Comparison of ENCODE assay signal across 11 cellular contexts in genomic region chr12:95224202-95225170, GRCh38. TPM values are rescaled to one million over a fixed set of nuclear protein-coding genes. Genes with fewer than 3 reads are reported as not detected.
DNase-seq lines count a peak whose midpoint lies in the region; ATAC-seq and TF ChIP-seq lines count a peak whose summit lies in the region.
"Had no signal": no experiment of that assay in that cellular context is flagged by ENCODE, and none has a peak within 500 bp of the region (broad histone marks: within the 10 kb centered on the region; RNA-seq: fewer than 3 reads in every experiment).

No MANE protein-coding gene starts in this region.

- H3K4me3 ChIP-seq in AG10803 (ENCODE audit: low read length): no peak overlapping the region
- H3K4me3 ChIP-seq in GM23338: no peak overlapping the region
- no peak overlapping the region for H3K4me3 ChIP-seq in foreskin fibroblast (ENCODE audit: low read depth in 1 of 2, low read length in 2 of 2)
- no peak overlapping the region for H3K4me3 ChIP-seq in esophagus muscularis mucosa
- H3K4me3 ChIP-seq: hepatocyte, skin epidermis had no signal

- H3K4me1 Mint-ChIP-seq in GM23338: peaks cover 36% of the 10 kb centered on the region
- peaks cover 25% of the 10 kb centered on the region for H3K4me1 Mint-ChIP-seq in activated T-helper 2 cell treated with anti-CD3 and anti-CD28 coated beads, Interferon-gamma antibody, Interleukin-2, Interleukin-4, amounts not matched to agents 10 μg/mL and 5 μg/mL and 100 μg/mL, durations not matched to agents 14 hours and 24 hours and 36 hours (ENCODE audit: low read depth)

- peaks cover 26% of the 10 kb centered on the region for H3K36me3 Mint-ChIP-seq in GM23338 (ENCODE audit: low read depth)
- peaks cover 33% of the 10 kb centered on the region for H3K36me3 Mint-ChIP-seq in activated T-helper 2 cell treated with anti-CD3 and anti-CD28 coated beads, Interferon-gamma antibody, Interleukin-2, Interleukin-4, amounts not matched to agents 10 μg/mL and 5 μg/mL and 100 μg/mL, durations not matched to agents 14 hours and 24 hours and 36 hours (ENCODE audit: low read depth)

- H3K79me2 ChIP-seq in GM23338 (replicated peaks; ENCODE audit: insufficient read depth): peaks cover 100% of the 10 kb centered on the region

- no peak for TF ChIP-seq EP300 in esophagus muscularis mucosa (IDR thresholded peaks at IDR 0.05)

- 87% methylated on average over 8 of the region's 8 CpGs for WGBS in esophagus muscularis mucosa

- peaks cover 10% of the 10 kb centered on the region for H3K27me3 Mint-ChIP-seq in GM23338 (ENCODE audit: insufficient read depth, low read depth, poor library complexity)
- no peaks in the 10 kb centered on the region for H3K27me3 Mint-ChIP-seq in activated T-helper 2 cell treated with anti-CD3 and anti-CD28 coated beads, Interferon-gamma antibody, Interleukin-2, Interleukin-4, amounts not matched to agents 10 μg/mL and 5 μg/mL and 100 μg/mL, durations not matched to agents 14 hours and 24 hours and 36 hours (ENCODE audit: low read depth)

- H3K36me3 ChIP-seq in GM23338 (ENCODE audit: insufficient read depth): no peaks in the 10 kb centered on the region
- H3K36me3 ChIP-seq in esophagus muscularis mucosa: peaks cover 0 to 14% (median 3%) of the 10 kb centered on the region in 4 donors

- no peak overlapping the region for H3K27ac ChIP-seq in GM23338 (ENCODE audit: low read depth)
- H3K27ac ChIP-seq in esophagus muscularis mucosa (replicated peaks in 1 of 4): peak overlapping the region in 1 of 4 donors; percentile 21
- H3K27ac ChIP-seq: hepatocyte, skin epidermis had no signal

- H3K4me1 ChIP-seq in GM23338 (ENCODE audit: insufficient read depth) (peaks cover under 1% of the 10 kb centered on the region; the same call in 1 of the 2 replicates), esophagus muscularis mucosa (peaks cover 38 to 85% (median 73%) of the 10 kb centered on the region in 4 donors)

- no peaks in the 10 kb centered on the region for H3K9me2 ChIP-seq in GM23338 (ENCODE audit: insufficient read depth)

- H4K20me1 ChIP-seq in GM23338 (replicated peaks; ENCODE audit: insufficient read depth): peaks cover 20% of the 10 kb centered on the region; the same call in 1 of the 2 replicates

- no peak for ATAC-seq in GM23338
- no peak for ATAC-seq in GM18498 (IDR thresholded peaks at IDR 0.05; ENCODE audit: unreplicated experiment)

- no peaks in the 10 kb centered on the region for H3F3A ChIP-seq in GM23338 (replicated peaks; ENCODE audit: low read depth)

- H3K27ac Mint-ChIP-seq in GM23338: peak overlapping the region; percentile 78; the same call in 1 of the 2 replicates
- peak overlapping the region; percentile 4 for H3K27ac Mint-ChIP-seq in activated T-helper 2 cell treated with anti-CD3 and anti-CD28 coated beads, Interferon-gamma antibody, Interleukin-2, Interleukin-4, amounts not matched to agents 10 μg/mL and 5 μg/mL and 100 μg/mL, durations not matched to agents 14 hours and 24 hours and 36 hours

- intact Hi-C loops in activated T-helper 2 cell treated with anti-CD3 and anti-CD28 coated beads, Interferon-gamma antibody, Interleukin-2, Interleukin-4, amounts not matched to agents 10 μg/mL and 5 μg/mL and 100 μg/mL, durations not matched to agents 14 hours and 24 hours and 36 hours (cut with micrococcal nuclease): no loop called here
- intact Hi-C loops in esophagus muscularis mucosa (cut with DNase I): no loop called here

- H3K4me2 ChIP-seq in GM23338: no peak overlapping the region
- H3K4me2 ChIP-seq: hepatocyte had no signal

- H3K4me3 Mint-ChIP-seq in GM23338: no peak overlapping the region
- no peak overlapping the region for H3K4me3 Mint-ChIP-seq in activated T-helper 2 cell treated with anti-CD3 and anti-CD28 coated beads, Interferon-gamma antibody, Interleukin-2, Interleukin-4, amounts not matched to agents 10 μg/mL and 5 μg/mL and 100 μg/mL, durations not matched to agents 14 hours and 24 hours and 36 hours (ENCODE audit: low read depth)

- no peak for TF ChIP-seq CTCF in AG10803 (conservative IDR thresholded peaks at IDR 0.05; ENCODE audit: low read length)
- no peak for TF ChIP-seq CTCF in GM23338 (conservative IDR thresholded peaks at IDR 0.05; ENCODE audit: low read depth in 2 of 2)
- no peak for TF ChIP-seq CTCF in foreskin fibroblast (IDR thresholded peaks at IDR 0.05; ENCODE audit: low read depth, low read length)
- TF ChIP-seq CTCF in esophagus muscularis mucosa (IDR thresholded peaks at IDR 0.05): no peak

- TF ChIP-seq POLR2A in esophagus muscularis mucosa (IDR thresholded peaks at IDR 0.05; ENCODE audit: low read depth): no peak

- H3K9me3 ChIP-seq in esophagus muscularis mucosa: no peaks in the 10 kb centered on the region

- peak; percentile 69 for DNase-seq in AG10803 (ENCODE audit: low read depth)
- DNase-seq in GM23338 (ENCODE audit: low spot score): no peak
- DNase-seq in activated T-helper 2 cell treated with anti-CD3 and anti-CD28 coated beads, Interferon-gamma antibody, Interleukin-2, Interleukin-4, amounts not matched to agents 10 μg/mL and 5 μg/mL and 100 μg/mL, durations not matched to agents 14 hours and 24 hours and 36 hours (ENCODE audit: low spot score): no peak
- DNase-seq in foreskin fibroblast: peak; percentile 50 to 77
- DNase-seq in esophagus muscularis mucosa (ENCODE audit: extremely low spot score): no peak
- DNase-seq in NK-92 (lab: John Stamatoyannopoulos, UW; ENCODE audit: unreplicated experiment): no peak
- DNase-seq in GF-D8 (lab: John Stamatoyannopoulos, UW): no peak
- DNase-seq: SHP77 had no signal

- H3K9me3 Mint-ChIP-seq in GM23338: no peaks in the 10 kb centered on the region
- no peaks in the 10 kb centered on the region for H3K9me3 Mint-ChIP-seq in activated T-helper 2 cell treated with anti-CD3 and anti-CD28 coated beads, Interferon-gamma antibody, Interleukin-2, Interleukin-4, amounts not matched to agents 10 μg/mL and 5 μg/mL and 100 μg/mL, durations not matched to agents 14 hours and 24 hours and 36 hours

- H2AFZ ChIP-seq in GM23338: no peak overlapping the region
- H2AFZ ChIP-seq: hepatocyte had no signal

- H3K27me3 ChIP-seq in GM23338 (ENCODE audit: insufficient read depth) (no peaks in the 10 kb centered on the region), esophagus muscularis mucosa (no peaks in the 10 kb centered on the region)
- H3K27me3 ChIP-seq: hepatocyte had no signal

TF ChIP-seq in GM23338, 12 proteins besides CTCF, POLR2A, EP300 and RAD21 (continues in another document):
- TF ChIP-seq, protein P1, sequence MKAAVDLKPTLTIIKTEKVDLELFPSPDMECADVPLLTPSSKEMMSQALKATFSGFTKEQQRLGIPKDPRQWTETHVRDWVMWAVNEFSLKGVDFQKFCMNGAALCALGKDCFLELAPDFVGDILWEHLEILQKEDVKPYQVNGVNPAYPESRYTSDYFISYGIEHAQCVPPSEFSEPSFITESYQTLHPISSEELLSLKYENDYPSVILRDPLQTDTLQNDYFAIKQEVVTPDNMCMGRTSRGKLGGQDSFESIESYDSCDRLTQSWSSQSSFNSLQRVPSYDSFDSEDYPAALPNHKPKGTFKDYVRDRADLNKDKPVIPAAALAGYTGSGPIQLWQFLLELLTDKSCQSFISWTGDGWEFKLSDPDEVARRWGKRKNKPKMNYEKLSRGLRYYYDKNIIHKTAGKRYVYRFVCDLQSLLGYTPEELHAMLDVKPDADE (IDR thresholded peaks at IDR 0.05): no peak
- no peak for TF ChIP-seq ZNF331 (CRISPR knock-in tag; IDR thresholded peaks at IDR 0.05; ENCODE audit: low read depth)
- no peak for TF ChIP-seq EZH2phosphoT487 (IDR thresholded peaks at IDR 0.05; ENCODE audit: unreplicated experiment)
- no peak for TF ChIP-seq STAT1 (IDR thresholded peaks at IDR 0.05; ENCODE audit: unreplicated experiment)
- no peak for TF ChIP-seq EZH2 (IDR thresholded peaks at IDR 0.05; ENCODE audit: low read depth, unreplicated experiment)
- no peak for TF ChIP-seq ZNF114 (CRISPR knock-in tag; IDR thresholded peaks at IDR 0.05)
- TF ChIP-seq NANOG (IDR thresholded peaks at IDR 0.05; ENCODE audit: borderline replicate concordance): no peak

RNA-seq across cellular contexts. Expression of gene VEZT, which starts 6.9 kb away (rescaled TPM):
- 51.5 and 51.9 TPM in 2 replicates for total RNA-seq in GM23338 (2014; rRNA removed; shearing (Covaris generic))
- 28.2 and 34.2 TPM in 2 replicates for polyA plus RNA-seq in GM23338 (2016; fragmentation: Nextera tagmentation; extraction: Ambion mirVana)
- 62.6 and 63.1 TPM in 2 replicates for total RNA-seq in activated T-helper 2 cell treated with anti-CD3 and anti-CD28 coated beads, Interferon-gamma antibody, Interleukin-2, Interleukin-4, amounts not matched to agents 10 μg/mL and 5 μg/mL and 100 μg/mL, durations not matched to agents 14 hours and 24 hours and 36 hours
- total RNA-seq in esophagus muscularis mucosa: 10 to 100 TPM; 73.0 to 90.3 (median 87.0) TPM

RNA-seq across cellular contexts. Expression of gene FGD6, which starts 7.2 kb away (rescaled TPM):
- total RNA-seq in GM23338 (2014; rRNA removed; shearing (Covaris generic)): 24.0 and 32.4 TPM in 2 replicates
- polyA plus RNA-seq in GM23338 (2016; fragmentation: Nextera tagmentation; extraction: Ambion mirVana): 11.9 and 12.9 TPM in 2 replicates
- total RNA-seq in activated T-helper 2 cell treated with anti-CD3 and anti-CD28 coated beads, Interferon-gamma antibody, Interleukin-2, Interleukin-4, amounts not matched to agents 10 μg/mL and 5 μg/mL and 100 μg/mL, durations not matched to agents 14 hours and 24 hours and 36 hours: 0.69 and 1.1 TPM in 2 replicates
- total RNA-seq in esophagus muscularis mucosa: 10 to 100 TPM; 30.5 to 48.6 (median 37.3) TPM

Comparison
In these comparisons a context has a peak if more than half of its experiments do, and no peak if none do; other contexts are left out.
1. DNase-seq: peak in AG10803 (single experiment) and foreskin fibroblast (2 of 2); none in GM23338 (single experiment), activated T-helper 2 cell treated with anti-CD3 and anti-CD28 coated beads, Interferon-gamma antibody, Interleukin-2, Interleukin-4, amounts not matched to agents 10 μg/mL and 5 μg/mL and 100 μg/mL, durations not matched to agents 14 hours and 24 hours and 36 hours (single experiment), esophagus muscularis mucosa (single experiment), NK-92 (single experiment) and GF-D8 (single experiment).
2. RNA of gene FGD6, which starts 7.2 kb away (total RNA-seq): 30.5 to 48.6 TPM in esophagus muscularis mucosa and 24.0 to 32.4 TPM in GM23338; 0.69 to 1.1 TPM in activated T-helper 2 cell treated with anti-CD3 and anti-CD28 coated beads, Interferon-gamma antibody, Interleukin-2, Interleukin-4, amounts not matched to agents 10 μg/mL and 5 μg/mL and 100 μg/mL, durations not matched to agents 14 hours and 24 hours and 36 hours; every median in the first group is over 10 times any median in the second.